Comparison of ENCODE assay signal across 29 cellular contexts in genomic region chr6:3729603-3730344, GRCh38.
"Had no signal": no experiment of that assay in that cellular context is flagged by ENCODE, and none has a peak within 500 bp of the region (broad histone marks: within the 10 kb centered on the region; RNA-seq: fewer than 3 reads in every experiment).

No MANE protein-coding gene starts in this region.

- ATAC-seq: activated CD8-positive, alpha-beta memory T cell treated with anti-CD3 and anti-CD28 coated beads, Interleukin-2, amount 10 ng/mL, durations not matched to agents 7 days and 5 days; activated naive CD8-positive, alpha-beta T cell treated with anti-CD3 and anti-CD28 coated beads, Interleukin-2, amount 50 U/mL, for 24 hours; Panc1; Right ventricle myocardium inferior had no signal

- DNase-seq: activated CD4-positive, alpha-beta memory T cell treated with anti-CD3 and anti-CD28 coated beads, Interleukin-2, amount 10 ng/mL, durations not matched to agents 7 days and 5 days; activated CD4-positive, alpha-beta T cell treated with anti-CD3 and anti-CD28 coated beads for 1 hour; activated CD4-positive, alpha-beta T cell treated with anti-CD3 and anti-CD28 coated beads for 48 hours; activated CD4-positive, CD25-positive, alpha-beta regulatory T cell; activated CD8-positive, alpha-beta memory T cell treated with anti-CD3 and anti-CD28 coated beads for 24 hours; activated CD8-positive, alpha-beta memory T cell treated with anti-CD3 and anti-CD28 coated beads, Interleukin-2, amount 10 ng/mL, durations not matched to agents 7 days and 5 days; activated CD8-positive, alpha-beta memory T cell treated with anti-CD3 and anti-CD28 coated beads, Interleukin-2, amount 50 U/mL, for 48 hours; activated effector memory CD4-positive, alpha-beta T cell treated with Interleukin-2 at 50 U/mL for 16 hours; activated naive CD4-positive, alpha-beta T cell treated with anti-CD3 and anti-CD28 coated beads, Interleukin-2, amount 10 ng/mL, durations not matched to agents 7 days and 5 days; activated naive CD8-positive, alpha-beta T cell treated with anti-CD3 and anti-CD28 coated beads, Interleukin-2, amount 50 U/mL, for 24 hours; activated T-cell treated with anti-CD3 and anti-CD28 coated beads, Interleukin-2, amount 50 U/mL, for 48 hours; amniotic stem cell; Karpas-422; KBM-7; NCI-H1105; NCI-H1417 treated with DMSO at 0.1 percent for 48 hours; NCI-H187 treated with DMSO at 0.1 percent for 48 hours; NCI-H2081; NCI-H226; NCI-H446 treated with DMSO at 0.1 percent for 48 hours; NCI-H524; NCI-H69; RPMI8226; T1000; WERI-Rb-1 had no signal

- H3K4me3 ChIP-seq: ascending aorta, cardiac muscle cell had no signal

- H3K36me3 ChIP-seq: cardiac muscle cell had no signal

- H3K9me3 ChIP-seq: ascending aorta had no signal

- H3K27me3 ChIP-seq: ascending aorta, cardiac muscle cell had no signal

- H3K27ac ChIP-seq: cardiac muscle cell, WERI-Rb-1 had no signal
